Comparison of ENCODE assay signal across 20 cellular contexts in the genomic region with DNA sequence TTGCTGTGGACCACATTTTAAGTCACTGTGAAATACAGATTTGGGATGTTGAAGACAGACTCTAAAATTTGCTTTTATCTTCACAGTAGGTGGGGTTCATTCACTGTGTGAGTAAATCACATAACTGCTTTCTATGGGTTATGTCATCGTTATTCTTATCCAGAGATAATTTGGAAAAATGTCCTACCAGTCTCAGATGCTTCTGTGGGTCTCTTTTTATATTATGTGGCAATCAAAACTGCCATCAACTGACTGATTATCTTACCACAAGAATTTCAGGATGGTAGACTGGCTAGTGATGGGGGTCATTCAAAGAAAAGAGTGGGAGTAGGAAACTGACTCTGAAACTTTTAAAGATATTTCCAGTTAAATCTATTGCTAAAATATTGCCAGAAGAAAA. TPM values are rescaled to one million over a fixed set of nuclear protein-coding genes. Genes with fewer than 3 reads are reported as not detected.
DNase-seq lines count a peak whose midpoint lies in the region; ATAC-seq and TF ChIP-seq lines count a peak whose summit lies in the region.
"Had no signal": no experiment of that assay in that cellular context is flagged by ENCODE, and none has a peak within 500 bp of the region (broad histone marks: within the 10 kb centered on the region; RNA-seq: fewer than 3 reads in every experiment).

No MANE protein-coding gene starts in this region.

- peak overlapping the region; percentile 15 for H3K4me2 ChIP-seq in mammary epithelial cell (ENCODE audit: insufficient read depth, low read depth, low read length)
- H3K4me2 ChIP-seq in fibroblast of lung (ENCODE audit: extremely low read depth, insufficient read depth, low read length): peak overlapping the region; percentile 15

- dilution Hi-C loops in mammary epithelial cell (cut with HindIII; ENCODE audit: low sequenced_read_pairs): no loop called here

- H3K27ac Mint-ChIP-seq in MCF 10A (ENCODE audit: low read depth, unreplicated experiment) (no peak overlapping the region), T-helper 17 cell (peak overlapping the region; percentile 21)
- H3K27ac Mint-ChIP-seq in stimulated activated effector memory CD8-positive, alpha-beta T cell treated with anti-CD3 and anti-CD28 coated beads, Interleukin-12 subunit alpha, Interleukin-12 subunit beta, amount 100 ng/mL, for 72 hours: peak overlapping the region; percentile 34
- H3K27ac Mint-ChIP-seq: activated naive CD4-positive, alpha-beta T cell treated with anti-CD3 and anti-CD28 coated beads, Interleukin-2, amount 10 ng/mL, durations not matched to agents 7 days and 5 days; dendritic cell treated with granulocyte-macrophage colony-stimulating factor and Interleukin-4, amounts not matched to agents 40 ng/mL and 50 ng/mL, for 4 days; naive B cell had no signal

- no peak for ATAC-seq in T-helper 17 cell
- ATAC-seq in stimulated activated effector memory CD8-positive, alpha-beta T cell treated with anti-CD3 and anti-CD28 coated beads, Interleukin-12 subunit alpha, Interleukin-12 subunit beta, amount 100 ng/mL, for 72 hours: no peak
- no peak for ATAC-seq in HG02642 (IDR thresholded peaks at IDR 0.05; ENCODE audit: poor library complexity, unreplicated experiment)

- H4K20me1 ChIP-seq in mammary epithelial cell (ENCODE audit: insufficient read depth, low read length) (no peaks in the 10 kb centered on the region), fibroblast of lung (ENCODE audit: control insufficient read depth, extremely low read depth, insufficient read depth, low read length) (no peaks in the 10 kb centered on the region)

- H2AFZ ChIP-seq in mammary epithelial cell (ENCODE audit: low read depth, low read length) (no peak overlapping the region), fibroblast of lung (ENCODE audit: low read length) (no peak overlapping the region)

- WGBS in mammary epithelial cell (ENCODE audit: low coverage, missing lambda C conversion rate): 76% methylated on average over 1 of the region's 1 CpG

- in situ Hi-C loops in mammary epithelial cell (cut with MboI; ENCODE audit: low sequenced_read_pairs in 2 of 2): no loop called here

- H3K36me3 ChIP-seq in mammary epithelial cell (ENCODE audit: insufficient read depth, low read length) (peaks cover 2% of the 10 kb centered on the region), fibroblast of lung (ENCODE audit: control insufficient read depth, insufficient read depth, low read length) (peaks cover 2% of the 10 kb centered on the region)
- H3K36me3 ChIP-seq: breast epithelium had no signal

- H3K27me3 Mint-ChIP-seq in MCF 10A (ENCODE audit: insufficient read depth, unreplicated experiment) (no peaks in the 10 kb centered on the region), T-helper 17 cell (no peaks in the 10 kb centered on the region)
- H3K27me3 Mint-ChIP-seq: activated naive CD4-positive, alpha-beta T cell treated with anti-CD3 and anti-CD28 coated beads, Interleukin-2, amount 10 ng/mL, durations not matched to agents 7 days and 5 days; dendritic cell treated with granulocyte-macrophage colony-stimulating factor and Interleukin-4, amounts not matched to agents 40 ng/mL and 50 ng/mL, for 4 days; naive B cell had no signal

- H3K4me1 ChIP-seq in mammary epithelial cell (ENCODE audit: insufficient read depth, low read length): peaks cover 4% of the 10 kb centered on the region
- peaks cover 7% of the 10 kb centered on the region for H3K4me1 ChIP-seq in fibroblast of lung (ENCODE audit: control insufficient read depth, extremely low read depth, insufficient read depth, low read length)

- H3K9me3 ChIP-seq in mammary epithelial cell (replicated peaks; ENCODE audit: insufficient read depth, low read length) (no peaks in the 10 kb centered on the region), T-helper 17 cell (ENCODE audit: control insufficient read depth, low read length, poor library complexity, severe bottlenecking) (no peaks in the 10 kb centered on the region), fibroblast of lung (ENCODE audit: control insufficient read depth, insufficient read depth, low read depth, low read length) (no peaks in the 10 kb centered on the region)
- H3K9me3 ChIP-seq: breast epithelium had no signal

- intact Hi-C loops in mammary epithelial cell (cut with micrococcal nuclease): no loop called here
- intact Hi-C loops in MCF 10A (cut with micrococcal nuclease): no loop called here

- H3K9me3 Mint-ChIP-seq in MCF 10A (ENCODE audit: unreplicated experiment): no peaks in the 10 kb centered on the region
- H3K9me3 Mint-ChIP-seq in stimulated activated effector memory CD8-positive, alpha-beta T cell treated with anti-CD3 and anti-CD28 coated beads, Interleukin-12 subunit alpha, Interleukin-12 subunit beta, amount 100 ng/mL, for 72 hours: peaks cover 2% of the 10 kb centered on the region
- H3K9me3 Mint-ChIP-seq: activated naive CD4-positive, alpha-beta T cell treated with anti-CD3 and anti-CD28 coated beads, Interleukin-2, amount 10 ng/mL, durations not matched to agents 7 days and 5 days; dendritic cell treated with granulocyte-macrophage colony-stimulating factor and Interleukin-4, amounts not matched to agents 40 ng/mL and 50 ng/mL, for 4 days had no signal

- H3K9ac ChIP-seq in mammary epithelial cell (ENCODE audit: insufficient read depth, low read length) (no peak overlapping the region), fibroblast of lung (ENCODE audit: insufficient read depth, low read length) (no peak overlapping the region)

- H3K4me3 Mint-ChIP-seq in MCF 10A (ENCODE audit: unreplicated experiment) (no peak overlapping the region), T-helper 17 cell (no peak overlapping the region)
- H3K4me3 Mint-ChIP-seq in stimulated activated effector memory CD8-positive, alpha-beta T cell treated with anti-CD3 and anti-CD28 coated beads, Interleukin-12 subunit alpha, Interleukin-12 subunit beta, amount 100 ng/mL, for 72 hours: no peak overlapping the region
- H3K4me3 Mint-ChIP-seq: activated naive CD4-positive, alpha-beta T cell treated with anti-CD3 and anti-CD28 coated beads, Interleukin-2, amount 10 ng/mL, durations not matched to agents 7 days and 5 days; dendritic cell treated with granulocyte-macrophage colony-stimulating factor and Interleukin-4, amounts not matched to agents 40 ng/mL and 50 ng/mL, for 4 days had no signal

- CTCF ChIA-PET in mammary epithelial cell (lab: Charles Lee; ENCODE audit: low non-redundant PET) (no interaction called here), MCF 10A (lab: Yijun Ruan, JAX) (interaction anchor here (0.6 kb wide), 1 partner anchor 65 kb away, joined by 5 read pairs; no protein-coding TSS in a partner anchor)

- H3K4me1 Mint-ChIP-seq in MCF 10A (ENCODE audit: insufficient read depth, unreplicated experiment) (no peaks in the 10 kb centered on the region), T-helper 17 cell (peaks cover 13% of the 10 kb centered on the region)
- H3K4me1 Mint-ChIP-seq in stimulated activated effector memory CD8-positive, alpha-beta T cell treated with anti-CD3 and anti-CD28 coated beads, Interleukin-12 subunit alpha, Interleukin-12 subunit beta, amount 100 ng/mL, for 72 hours: peaks cover 24% of the 10 kb centered on the region

- peaks cover 52% of the 10 kb centered on the region for H3K36me3 Mint-ChIP-seq in MCF 10A (ENCODE audit: insufficient read depth, unreplicated experiment)
- H3K36me3 Mint-ChIP-seq in T-helper 17 cell (ENCODE audit: low read depth): peaks cover 2% of the 10 kb centered on the region
- peaks cover 57% of the 10 kb centered on the region for H3K36me3 Mint-ChIP-seq in stimulated activated effector memory CD8-positive, alpha-beta T cell treated with anti-CD3 and anti-CD28 coated beads, Interleukin-12 subunit alpha, Interleukin-12 subunit beta, amount 100 ng/mL, for 72 hours

- H3K27ac ChIP-seq in mammary epithelial cell (ENCODE audit: insufficient read depth, low read depth, low read length) (peak overlapping the region; percentile 44), fibroblast of lung (ENCODE audit: insufficient read depth, low read length) (no peak overlapping the region)
- H3K27ac ChIP-seq: breast epithelium had no signal

- BruUV-seq in mammary epithelial cell (replicated peaks; lab: Mats Ljungman, UMichigan) (no TSS peak), MCF 10A (replicated peaks; lab: Mats Ljungman, UMichigan) (no TSS peak)

- POLR2A ChIA-PET in MCF 10A (lab: Yijun Ruan, JAX): interaction anchor here (0.6 kb wide), 1 partner anchor 196 kb away, joined by 3 read pairs; no protein-coding TSS in a partner anchor

- DNase-seq in mammary epithelial cell (no peak), MCF 10A (ENCODE audit: unreplicated experiment) (no peak), T-helper 17 cell (no peak), fibroblast of lung (ENCODE audit: low read depth in 2 of 2) (peak in 1 of 2 donors; percentile 47), T-helper 1 cell (no peak), HCEC 1CT (no peak)
- DNase-seq in stimulated activated effector memory CD8-positive, alpha-beta T cell treated with anti-CD3 and anti-CD28 coated beads, Interleukin-12 subunit alpha, Interleukin-12 subunit beta, amount 100 ng/mL, for 72 hours (ENCODE audit: low spot score in 2 of 2): no peak
- DNase-seq: activated CD4-positive, alpha-beta T cell treated with anti-CD3 and anti-CD28 coated beads for 1 hour; activated naive CD4-positive, alpha-beta T cell treated with anti-CD3 and anti-CD28 coated beads, Interleukin-2, amount 10 ng/mL, durations not matched to agents 7 days and 5 days; Calu3; naive B cell; NCI-H1105 treated with DMSO at 0.1 percent for 48 hours; NCI-H2107; NCI-H524 treated with DMSO at 0.1 percent for 48 hours; SIG-M5; stimulated activated CD4-positive, alpha-beta T cell treated with anti-CD3 and anti-CD28 coated beads, Interleukin-2, amount 100 ng/mL, for 24 hours; T-helper 9 cell had no signal

- TF ChIP-seq CTCF in mammary epithelial cell (conservative IDR thresholded peaks at IDR 0.05 in 1 of 2, IDR thresholded peaks at IDR 0.05 in 1 of 2; ENCODE audit: extremely low read depth in 1 of 2, insufficient read depth in 1 of 2, low read depth in 1 of 2, low read length in 2 of 2): no peak
- no peak for TF ChIP-seq CTCF in MCF 10A (IDR thresholded peaks at IDR 0.05; ENCODE audit: unreplicated experiment)
- TF ChIP-seq CTCF in fibroblast of lung (conservative IDR thresholded peaks at IDR 0.05 in 1 of 2, IDR thresholded peaks at IDR 0.05 in 1 of 2; ENCODE audit: low read depth in 1 of 2, low read length in 2 of 2): no peak

- H3K4me3 ChIP-seq in mammary epithelial cell (replicated peaks in 1 of 3; ENCODE audit: insufficient read depth in 1 of 3, low read depth in 2 of 3, low read length in 3 of 3) (no peak overlapping the region), fibroblast of lung (replicated peaks in 1 of 4; ENCODE audit: control extremely low read depth in 1 of 4, insufficient read depth in 1 of 4, low read depth in 3 of 4, low read length in 4 of 4) (peak overlapping the region in 1 of 4 experiments; percentile 6)
- H3K4me3 ChIP-seq: breast epithelium had no signal

- peaks cover 38% of the 10 kb centered on the region for H3K79me2 ChIP-seq in mammary epithelial cell (ENCODE audit: insufficient read depth, low read length)
- H3K79me2 ChIP-seq in fibroblast of lung (ENCODE audit: control insufficient read depth, insufficient read depth, low read length): peaks cover 26% of the 10 kb centered on the region

- no peaks in the 10 kb centered on the region for H3K27me3 ChIP-seq in mammary epithelial cell (ENCODE audit: insufficient read depth, low read length)
- H3K27me3 ChIP-seq in fibroblast of lung (ENCODE audit: control insufficient read depth, insufficient read depth, low read length): no peaks in the 10 kb centered on the region
- H3K27me3 ChIP-seq: breast epithelium had no signal

RNA-seq across cellular contexts. Expression of gene HSBP1, which starts 3.1 kb away (rescaled TPM):
- 100 to 1,000 TPM in 1 of 2 donors, 10 to 100 TPM in 1; 17.7 to 130 TPM for total RNA-seq in mammary epithelial cell
- 82.3 TPM for polyA plus RNA-seq in mammary epithelial cell
- 85.9 TPM for polyA minus RNA-seq in mammary epithelial cell
- total RNA-seq in MCF 10A (2022): 101 and 138 TPM in 2 replicates
- 10 to 100 TPM; 23.1 to 23.8 TPM for total RNA-seq in T-helper 17 cell
- 111 and 184 TPM in 2 replicates for total RNA-seq in fibroblast of lung
- polyA plus RNA-seq in fibroblast of lung: 135 and 169 TPM in 2 replicates
- polyA plus RNA-seq in fibroblast of lung (2012): 219 and 277 TPM in 2 replicates
- polyA minus RNA-seq in fibroblast of lung (ENCODE audit: low replicate concordance): 27.7 and 38.8 TPM in 2 replicates
